Comparison of ENCODE assay signal across 23 cellular contexts in genomic region chr3:127760361-127760760, GRCh38.
DNase-seq lines count a peak whose midpoint lies in the region; ATAC-seq, FAIRE-seq and TF ChIP-seq lines count a peak whose summit lies in the region.
"Had no signal": no experiment of that assay in that cellular context is flagged by ENCODE, and none has a peak within 500 bp of the region (broad histone marks: within the 10 kb centered on the region; RNA-seq: fewer than 3 reads in every experiment).

No MANE protein-coding gene starts in this region.

- peaks cover 7% of the 10 kb centered on the region for H3K27me3 Mint-ChIP-seq in activated naive CD4-positive, alpha-beta T cell treated with anti-CD3 and anti-CD28 coated beads for 36 hours (ENCODE audit: low read depth)

- H3K27me3 ChIP-seq in right cardiac atrium (ENCODE audit: control insufficient read depth, insufficient read depth) = no peaks in the 10 kb centered on the region
- no peaks in the 10 kb centered on the region for H3K27me3 ChIP-seq in upper lobe of right lung
- H3K27me3 ChIP-seq: transverse colon had no signal

- H3K4me3 Mint-ChIP-seq in stimulated activated effector memory CD8-positive, alpha-beta T cell treated with anti-CD3 and anti-CD28 coated beads, Interleukin-12 subunit alpha, Interleukin-12 subunit beta, amount 100 ng/mL, for 72 hours = no peak overlapping the region
- no peak overlapping the region for H3K4me3 Mint-ChIP-seq in activated naive CD4-positive, alpha-beta T cell treated with anti-CD3 and anti-CD28 coated beads for 36 hours
- H3K4me3 Mint-ChIP-seq: activated naive CD8-positive, alpha-beta T cell treated with anti-CD3 and anti-CD28 coated beads, Interleukin-2, amount 10 ng/mL, durations not matched to agents 7 days and 5 days; activated T-helper 17 cell treated with anti-CD3 and anti-CD28 coated beads, Interleukin-2, amount 50 U/mL, for 72 hours; CD4-positive, alpha-beta memory T cell; WTC11 had no signal

- ATAC-seq in right cardiac atrium (peak; percentile 72 to 77), GM19035 (IDR thresholded peaks at IDR 0.05; ENCODE audit: unreplicated experiment) (no peak), upper lobe of right lung (no peak)
- ATAC-seq in stimulated activated effector memory CD8-positive, alpha-beta T cell treated with anti-CD3 and anti-CD28 coated beads, Interleukin-12 subunit alpha, Interleukin-12 subunit beta, amount 100 ng/mL, for 72 hours = no peak
- ATAC-seq: activated T-helper 17 cell treated with anti-CD3 and anti-CD28 coated beads, Interleukin-2, amount 50 U/mL, for 72 hours; mucosa of descending colon; WTC11 had no signal

- H3K27ac Mint-ChIP-seq in stimulated activated effector memory CD8-positive, alpha-beta T cell treated with anti-CD3 and anti-CD28 coated beads, Interleukin-12 subunit alpha, Interleukin-12 subunit beta, amount 100 ng/mL, for 72 hours = peak overlapping the region; percentile 26
- no peak overlapping the region for H3K27ac Mint-ChIP-seq in activated naive CD4-positive, alpha-beta T cell treated with anti-CD3 and anti-CD28 coated beads for 36 hours
- H3K27ac Mint-ChIP-seq: activated naive CD8-positive, alpha-beta T cell treated with anti-CD3 and anti-CD28 coated beads, Interleukin-2, amount 10 ng/mL, durations not matched to agents 7 days and 5 days; activated T-helper 17 cell treated with anti-CD3 and anti-CD28 coated beads, Interleukin-2, amount 50 U/mL, for 72 hours; progenitor cell of endocrine pancreas; WTC11 had no signal

- H3K9me3 Mint-ChIP-seq in stimulated activated effector memory CD8-positive, alpha-beta T cell treated with anti-CD3 and anti-CD28 coated beads, Interleukin-12 subunit alpha, Interleukin-12 subunit beta, amount 100 ng/mL, for 72 hours = no peaks in the 10 kb centered on the region
- no peaks in the 10 kb centered on the region for H3K9me3 Mint-ChIP-seq in activated naive CD4-positive, alpha-beta T cell treated with anti-CD3 and anti-CD28 coated beads for 36 hours
- H3K9me3 Mint-ChIP-seq: activated naive CD8-positive, alpha-beta T cell treated with anti-CD3 and anti-CD28 coated beads, Interleukin-2, amount 10 ng/mL, durations not matched to agents 7 days and 5 days; activated T-helper 17 cell treated with anti-CD3 and anti-CD28 coated beads, Interleukin-2, amount 50 U/mL, for 72 hours; CD4-positive, alpha-beta memory T cell had no signal

- H3K4me3 ChIP-seq in right cardiac atrium (ENCODE audit: low read length) (no peak overlapping the region), upper lobe of right lung (no peak overlapping the region)
- H3K4me3 ChIP-seq: mucosa of descending colon, smooth muscle cell, transverse colon had no signal

- H3K4me1 ChIP-seq in right cardiac atrium (ENCODE audit: control insufficient read depth, insufficient read depth, low read length) (peaks cover 27% of the 10 kb centered on the region), upper lobe of right lung (peaks cover 34% of the 10 kb centered on the region)

- TF ChIP-seq CTCF in upper lobe of right lung (IDR thresholded peaks at IDR 0.05) = no peak

- intact Hi-C loops in right cardiac atrium (cut with DNase I) = loop anchor here in 1 of 4 donors (10.0 kb wide), 1 partner anchor 64 kb away; the partner anchor contains the start of gene MGLL
- intact Hi-C loops in activated naive CD4-positive, alpha-beta T cell treated with anti-CD3 and anti-CD28 coated beads for 36 hours (cut with micrococcal nuclease) = no loop called here
- intact Hi-C loops in upper lobe of right lung (cut with DNase I) = no loop called here

- DNase-seq in NCI-H446 (lab: John Stamatoyannopoulos, UW) = peak; percentile 54 to 90
- peak; percentile 66 to 88 (median 84) for DNase-seq in right cardiac atrium
- DNase-seq in stimulated activated effector memory CD8-positive, alpha-beta T cell treated with anti-CD3 and anti-CD28 coated beads, Interleukin-12 subunit alpha, Interleukin-12 subunit beta, amount 100 ng/mL, for 72 hours (ENCODE audit: low spot score in 2 of 2) = no peak
- no peak for DNase-seq in RCC 7860 (ENCODE audit: low spot score)
- DNase-seq in activated naive CD4-positive, alpha-beta T cell treated with anti-CD3 and anti-CD28 coated beads for 36 hours = no peak
- no peak for DNase-seq in upper lobe of right lung
- DNase-seq: activated CD8-positive, alpha-beta memory T cell treated with anti-CD3 and anti-CD28 coated beads, Interleukin-2, amount 50 U/mL, for 4 hours; activated naive CD8-positive, alpha-beta T cell treated with anti-CD3 and anti-CD28 coated beads, Interleukin-2, amount 10 ng/mL, durations not matched to agents 7 days and 5 days; CD4-positive, alpha-beta memory T cell; GDM1; Karpas-422; NCI-H2029; stimulated activated CD4-positive, alpha-beta T cell treated with anti-CD3 and anti-CD28 coated beads, Interleukin-2, amount 100 ng/mL, for 48 hours; stimulated activated naive CD4-positive, alpha-beta T cell treated with Interleukin-2 at 50 U/mL for 16 hours; transverse colon had no signal

- CTCF ChIA-PET in activated naive CD4-positive, alpha-beta T cell treated with anti-CD3 and anti-CD28 coated beads for 36 hours (lab: Charles Lee) = no interaction called here

- no peaks in the 10 kb centered on the region for H3K9me3 ChIP-seq in right cardiac atrium (ENCODE audit: control insufficient read depth, low read length)
- H3K9me3 ChIP-seq in upper lobe of right lung = no peaks in the 10 kb centered on the region
- H3K9me3 ChIP-seq: mucosa of descending colon, transverse colon had no signal

- H3K36me3 ChIP-seq in upper lobe of right lung = peaks cover 7% of the 10 kb centered on the region
- H3K36me3 ChIP-seq: transverse colon had no signal

- no peaks in the 10 kb centered on the region for H3K36me3 Mint-ChIP-seq in stimulated activated effector memory CD8-positive, alpha-beta T cell treated with anti-CD3 and anti-CD28 coated beads, Interleukin-12 subunit alpha, Interleukin-12 subunit beta, amount 100 ng/mL, for 72 hours
- H3K36me3 Mint-ChIP-seq in activated naive CD4-positive, alpha-beta T cell treated with anti-CD3 and anti-CD28 coated beads for 36 hours (ENCODE audit: low read depth) = no peaks in the 10 kb centered on the region
- H3K36me3 Mint-ChIP-seq: activated naive CD8-positive, alpha-beta T cell treated with anti-CD3 and anti-CD28 coated beads, Interleukin-2, amount 10 ng/mL, durations not matched to agents 7 days and 5 days; CD4-positive, alpha-beta memory T cell; WTC11 had no signal

- WGBS in right cardiac atrium = 69% methylated on average over 14 of the region's 14 CpGs

- peaks cover 32% of the 10 kb centered on the region for H3K4me1 Mint-ChIP-seq in stimulated activated effector memory CD8-positive, alpha-beta T cell treated with anti-CD3 and anti-CD28 coated beads, Interleukin-12 subunit alpha, Interleukin-12 subunit beta, amount 100 ng/mL, for 72 hours
- peaks cover 10% of the 10 kb centered on the region for H3K4me1 Mint-ChIP-seq in activated naive CD4-positive, alpha-beta T cell treated with anti-CD3 and anti-CD28 coated beads for 36 hours (ENCODE audit: low read depth)
- H3K4me1 Mint-ChIP-seq: activated T-helper 17 cell treated with anti-CD3 and anti-CD28 coated beads, Interleukin-2, amount 50 U/mL, for 72 hours had no signal

- no peak for FAIRE-seq in RCC 7860 (lab: Jason Lieb, UNC)

- H3K27ac ChIP-seq in cingulate gyrus (ENCODE audit: low read depth, low read length) (peak overlapping the region; percentile 71), right cardiac atrium (ENCODE audit: low read length) (peak overlapping the region; percentile 72), upper lobe of right lung (no peak overlapping the region)
- H3K27ac ChIP-seq: RWPE1 had no signal

Comparison
In these comparisons a context has a peak if more than half of its experiments do, and no peak if none do; other contexts are left out.
1. DNase-seq: peak in NCI-H446 (2 of 2) and right cardiac atrium (3 of 3); none in stimulated activated effector memory CD8-positive, alpha-beta T cell treated with anti-CD3 and anti-CD28 coated beads, Interleukin-12 subunit alpha, Interleukin-12 subunit beta, amount 100 ng/mL, for 72 hours (0 of 2), RCC 7860 (single experiment), activated naive CD4-positive, alpha-beta T cell treated with anti-CD3 and anti-CD28 coated beads for 36 hours (single experiment) and upper lobe of right lung (single experiment).
2. ATAC-seq: peak in right cardiac atrium (2 of 2); none in stimulated activated effector memory CD8-positive, alpha-beta T cell treated with anti-CD3 and anti-CD28 coated beads, Interleukin-12 subunit alpha, Interleukin-12 subunit beta, amount 100 ng/mL, for 72 hours (single experiment), GM19035 (single experiment) and upper lobe of right lung (single experiment).